10 cellular contexts compared by ENCODE assay signal in the genomic region with DNA sequence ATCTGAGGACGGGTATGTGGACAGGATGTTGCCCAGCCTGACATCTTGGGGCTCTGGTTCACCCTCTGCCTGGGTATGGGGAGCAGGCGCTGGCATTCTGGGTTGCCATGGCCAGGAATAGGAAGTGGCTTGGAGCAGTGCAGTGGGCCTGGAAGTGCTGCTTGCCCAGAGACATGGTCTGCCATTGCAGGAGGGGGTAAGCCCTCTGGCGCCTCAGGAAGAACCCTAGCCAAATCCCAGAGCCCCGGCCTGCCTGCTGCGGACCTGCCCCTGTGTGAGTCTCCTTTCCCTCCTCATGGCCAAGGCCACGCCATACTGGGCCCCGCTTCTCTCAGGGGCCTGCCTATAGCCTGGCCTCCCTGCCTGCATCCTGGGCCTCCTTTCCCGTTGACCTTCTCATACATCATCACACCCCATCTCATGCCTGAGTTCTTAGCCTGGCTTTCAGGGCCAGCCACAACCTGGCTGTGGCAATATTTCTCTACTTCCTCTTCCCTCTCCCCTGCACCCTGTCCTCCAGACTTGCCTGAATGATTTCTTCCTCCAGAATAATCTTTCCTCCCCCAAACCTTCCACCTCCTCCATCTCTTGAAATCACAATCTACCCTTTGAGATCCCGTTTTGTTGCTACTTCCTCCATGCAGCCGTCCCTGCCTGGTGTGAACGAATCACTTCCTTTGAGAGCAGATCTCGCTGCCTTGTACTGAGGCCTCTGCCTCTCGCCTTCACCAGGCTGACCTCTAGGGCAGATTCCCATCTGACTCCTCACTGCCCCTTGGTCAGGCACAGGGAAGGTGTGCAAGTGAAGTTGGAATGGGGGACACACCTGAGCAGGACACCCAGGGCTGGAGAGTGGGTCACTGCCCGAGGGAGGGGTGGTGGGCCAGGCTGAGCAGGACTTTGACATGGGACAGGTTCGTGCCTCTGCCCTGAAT. TPM values are rescaled to one million over a fixed set of nuclear protein-coding genes. Genes with fewer than 3 reads are reported as not detected.
DNase-seq lines count a peak whose midpoint lies in the region; ATAC-seq and TF ChIP-seq lines count a peak whose summit lies in the region.
"Had no signal": no experiment of that assay in that cellular context is flagged by ENCODE, and none has a peak within 500 bp of the region (broad histone marks: within the 10 kb centered on the region; RNA-seq: fewer than 3 reads in every experiment).

No MANE protein-coding gene starts in this region.

- WGBS in testis, 2 donors = 63 to 75% methylated on average over 12 to 15 of the region's 15 CpGs

- H3K9me3 ChIP-seq in skeletal muscle satellite cell (replicated peaks; ENCODE audit: low read length) = no peaks in the 10 kb centered on the region
- H3K9me3 ChIP-seq in testis = no peaks in the 10 kb centered on the region

- peak overlapping the region in 1 of 2 donors; percentile 83 for H3K27ac ChIP-seq in testis

- H3K4me3 ChIP-seq in H7 (ENCODE audit: insufficient read depth, low read depth, low read length) (no peak overlapping the region), foreskin fibroblast (ENCODE audit: low read depth in 1 of 2, low read length in 2 of 2) (no peak overlapping the region), skeletal muscle satellite cell (ENCODE audit: low read length) (no peak overlapping the region), testis (no peak overlapping the region)
- H3K4me3 ChIP-seq: GM12878 had no signal

- POLR2A ChIA-PET in GM10248 (lab: Yijun Ruan, JAX) = no interaction called here

- DNase-seq in H7 (peak; percentile 41), SKM-1 (lab: John Stamatoyannopoulos, UW; ENCODE audit: unreplicated experiment) (peak; percentile 79), foreskin fibroblast (peak; percentile 62 to 72), testis (no peak), GM10248 (ENCODE audit: extremely low spot score) (no peak), GOT3 (lab: John Stamatoyannopoulos, UW) (no peak)
- DNase-seq: activated CD4-positive, alpha-beta T cell treated with anti-CD3 and anti-CD28 coated beads for 36 hours had no signal

- no peak for ATAC-seq in GM21529 (IDR thresholded peaks at IDR 0.05; ENCODE audit: unreplicated experiment)

- no peaks in the 10 kb centered on the region for H3K27me3 ChIP-seq in H7 (ENCODE audit: control insufficient read depth, insufficient read depth, low read length)
- H3K27me3 ChIP-seq in skeletal muscle satellite cell (ENCODE audit: control insufficient read depth, insufficient read depth, low read length) = no peaks in the 10 kb centered on the region
- no peaks in the 10 kb centered on the region for H3K27me3 ChIP-seq in testis

- TF ChIP-seq POLR2A in testis (IDR thresholded peaks at IDR 0.05) = no peak

- no peaks in the 10 kb centered on the region for H3K36me3 ChIP-seq in H7 (replicated peaks; ENCODE audit: control insufficient read depth, insufficient read depth, low read length)
- H3K36me3 ChIP-seq in skeletal muscle satellite cell (ENCODE audit: insufficient read depth, low read length) = no peaks in the 10 kb centered on the region
- no peaks in the 10 kb centered on the region for H3K36me3 ChIP-seq in testis (ENCODE audit: low read depth, missing control alignments)

- CTCF ChIA-PET in GM10248 (lab: Yijun Ruan, JAX) = interaction anchor here (1.1 to 2.2 kb wide), 4 partner anchors 8 to 24 kb away, joined by 3 to 19 read pairs (median 4); no protein-coding TSS in a partner anchor

- intact Hi-C loops in testis (cut with DNase I; ENCODE audit: low total_unique reads) = no loop called here

- H3K9ac ChIP-seq in skeletal muscle satellite cell (ENCODE audit: low read depth, low read length) = peak overlapping the region; percentile 43

- H3K4me1 ChIP-seq in skeletal muscle satellite cell (ENCODE audit: control insufficient read depth, insufficient read depth, low read length) (peaks cover 77% of the 10 kb centered on the region), testis (peaks cover 59% of the 10 kb centered on the region)

- TF ChIP-seq CTCF in foreskin fibroblast (IDR thresholded peaks at IDR 0.05; ENCODE audit: low read depth, low read length) (no peak), testis (IDR thresholded peaks at IDR 0.05) (no peak), GM10248 (IDR thresholded peaks at IDR 0.05; ENCODE audit: control extremely low read depth, extremely low read depth, low read depth, missing control alignments) (no peak)

- H3K4me2 ChIP-seq in skeletal muscle satellite cell (ENCODE audit: low read length) = peak overlapping the region; percentile 71

RNA-seq across cellular contexts. Expression of gene CAPN5, which starts 5.2 kb away (rescaled TPM):
- 15.9 and 16.3 TPM in 2 replicates for total RNA-seq in H7 (2014; rRNA removed; shearing (Covaris generic))
- total RNA-seq in skeletal muscle satellite cell (2012; rRNA removed) = 21.2 and 21.5 TPM in 2 replicates
- 100 to 1,000 TPM; 102 to 116 TPM for total RNA-seq in testis
- 62.3 TPM for polyA plus RNA-seq in testis (ENCODE audit: insufficient read depth, low read depth, low replicate concordance)

RNA-seq across cellular contexts. Expression of gene OMP, which starts 30.7 kb away (rescaled TPM):
- total RNA-seq in H7 (2014; rRNA removed; shearing (Covaris generic)) = not detected in 2 replicates
- total RNA-seq in skeletal muscle satellite cell (2012; rRNA removed) = not detected in 2 replicates
- total RNA-seq in testis = 1 to 10 TPM; 1.7 to 6.7 TPM
- polyA plus RNA-seq in testis (ENCODE audit: insufficient read depth, low read depth, low replicate concordance) = not detected
- total RNA-seq: activated CD4-positive, alpha-beta T cell treated with anti-CD3 and anti-CD28 coated beads for 36 hours; GM12878 had no signal
- polyA plus RNA-seq: GM12878 had no signal

RNA-seq across cellular contexts. Expression of gene B3GNT6, which starts 37.7 kb away (rescaled TPM):
- 0.07 TPM in 1 of 2 replicates, not detected in the other for total RNA-seq in H7 (2014; rRNA removed; shearing (Covaris generic))
- total RNA-seq in skeletal muscle satellite cell (2012; rRNA removed) = not detected in 2 replicates
- under 1 TPM; 0.47 to 0.74 TPM for total RNA-seq in testis
- polyA plus RNA-seq in testis (ENCODE audit: insufficient read depth, low read depth, low replicate concordance) = not detected
- total RNA-seq: activated CD4-positive, alpha-beta T cell treated with anti-CD3 and anti-CD28 coated beads for 36 hours; GM12878 had no signal
- polyA plus RNA-seq: GM12878 had no signal

RNA-seq across cellular contexts. Expression of gene MYO7A, which starts 56.1 kb away (rescaled TPM):
- 1.8 and 2.2 TPM in 2 replicates for total RNA-seq in H7 (2014; rRNA removed; shearing (Covaris generic))
- under 0.01 and 0.25 TPM in 2 replicates for total RNA-seq in skeletal muscle satellite cell (2012; rRNA removed)
- total RNA-seq in testis = 100 to 1,000 TPM; 161 to 239 TPM
- 40.1 TPM for polyA plus RNA-seq in testis (ENCODE audit: insufficient read depth, low read depth, low replicate concordance)

Comparison
In these comparisons a context has a peak if more than half of its experiments do, and no peak if none do; other contexts are left out.
1. DNase-seq: peak in H7 (single experiment), SKM-1 (single experiment) and foreskin fibroblast (2 of 2); none in testis (single experiment), GM10248 (single experiment) and GOT3 (single experiment).